8 cellular contexts compared by ENCODE assay signal in the genomic region with DNA sequence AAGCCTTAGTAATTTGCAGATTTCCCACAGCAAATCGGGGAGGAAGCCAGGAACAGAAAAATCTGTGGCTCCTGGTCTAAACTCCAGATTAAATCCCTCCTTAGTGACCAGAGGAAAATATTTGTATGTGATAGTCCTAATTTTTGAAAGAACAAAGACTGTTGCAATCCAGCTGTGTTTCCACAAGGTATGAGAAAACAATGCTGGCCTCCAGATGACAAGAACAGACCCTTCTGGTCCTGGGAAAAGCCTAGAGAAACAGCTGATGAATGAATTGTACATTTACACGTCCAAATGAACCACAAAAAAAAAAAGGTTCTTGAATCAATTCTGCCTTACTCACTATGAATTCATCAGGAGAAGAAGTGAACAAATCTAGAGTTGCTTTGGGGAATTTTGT.
DNase-seq lines count a peak whose midpoint lies in the region; ATAC-seq and TF ChIP-seq lines count a peak whose summit lies in the region.

No MANE protein-coding gene starts in this region.

- peak overlapping the region; percentile 97 for H3K27ac ChIP-seq in naive thymus-derived CD4-positive, alpha-beta T cell (ENCODE audit: low read depth, low read length)

- peaks cover 0 to 3% (median 0%) of the 10 kb centered on the region in 5 donors for H3K27me3 Mint-ChIP-seq in naive thymus-derived CD4-positive, alpha-beta T cell

- CTCF ChIA-PET in naive thymus-derived CD4-positive, alpha-beta T cell (lab: Charles Lee), result interaction anchor here (0.9 to 4.3 kb wide), 10 partner anchors 13 to 352 kb away, joined by 3 to 32 read pairs (median 3); no protein-coding TSS in a partner anchor

- peaks cover 11 to 32% (median 17%) of the 10 kb centered on the region in 3 experiments for H3K36me3 ChIP-seq in naive thymus-derived CD4-positive, alpha-beta T cell (ENCODE audit: control insufficient read depth in 2 of 3, insufficient read depth in 3 of 3, low read length in 3 of 3)

- no peaks in the 10 kb centered on the region for H3K27me3 ChIP-seq in naive thymus-derived CD4-positive, alpha-beta T cell (ENCODE audit: control insufficient read depth in 2 of 2, insufficient read depth in 2 of 2, low read length in 2 of 2)

- peaks cover 41 to 61% (median 58%) of the 10 kb centered on the region in 7 donors for H3K4me1 Mint-ChIP-seq in naive thymus-derived CD4-positive, alpha-beta T cell

- peaks cover 0 to 4% (median 0%) of the 10 kb centered on the region in 11 donors for H3K9me3 Mint-ChIP-seq in naive thymus-derived CD4-positive, alpha-beta T cell

- no peak for ATAC-seq in naive thymus-derived CD4-positive, alpha-beta T cell

- TF ChIP-seq CTCF in choroid plexus epithelial cell (conservative IDR thresholded peaks at IDR 0.05; ENCODE audit: low read depth, low read length), result no peak

- DNase-seq in AG20443 (ENCODE audit: low spot score) (peak; percentile 25), M059J (ENCODE audit: low read depth) (peak; percentile 70), choroid plexus epithelial cell (ENCODE audit: low read depth) (peak; percentile 69), NCI-H1417 treated with DMSO at 0.1 percent for 48 hours (lab: John Stamatoyannopoulos, UW) (no peak), SHP77 (lab: John Stamatoyannopoulos, UW) (no peak)
- DNase-seq in naive thymus-derived CD4-positive, alpha-beta T cell, result no peak
- DNase-seq in stimulated activated CD4-positive, alpha-beta T cell treated with anti-CD3 and anti-CD28 coated beads, Interleukin-4, amount 100 ng/mL, for 4 hours, result no peak
- no peak for DNase-seq in activated CD4-positive, alpha-beta T cell treated with anti-CD3 and anti-CD28 coated beads for 1 hour

- POLR2A ChIA-PET in naive thymus-derived CD4-positive, alpha-beta T cell (lab: Charles Lee), result interaction anchor here (0.7 to 30.8 kb wide), 25 partner anchors 9 to 484 kb away, joined by 3 to 691 read pairs (median 6); no protein-coding TSS in a partner anchor

- peaks cover 15 to 32% (median 27%) of the 10 kb centered on the region in 5 donors for H3K36me3 Mint-ChIP-seq in naive thymus-derived CD4-positive, alpha-beta T cell

- H3K4me3 ChIP-seq in choroid plexus epithelial cell (ENCODE audit: low read depth, low read length), result no peak overlapping the region
- H3K4me3 ChIP-seq in naive thymus-derived CD4-positive, alpha-beta T cell (ENCODE audit: low read length), result peak overlapping the region; percentile 96

- H3K27ac Mint-ChIP-seq in naive thymus-derived CD4-positive, alpha-beta T cell, result peak overlapping the region; percentile 94 to 99 (median 97)

- intact Hi-C loops in naive thymus-derived CD4-positive, alpha-beta T cell (cut with micrococcal nuclease), result loop anchor here (2.0 to 10.0 kb wide), 8 partner anchors 15 to 309 kb away; partner anchors contain the start of gene FLI1 (in 2 of the 2)

- peak overlapping the region; percentile 94 to 100 (median 98) for H3K4me3 Mint-ChIP-seq in naive thymus-derived CD4-positive, alpha-beta T cell

- H3K4me1 ChIP-seq in naive thymus-derived CD4-positive, alpha-beta T cell (ENCODE audit: control insufficient read depth in 2 of 2, insufficient read depth in 2 of 2, low read length in 2 of 2), result peaks cover 49 to 56% of the 10 kb centered on the region in 2 donors

- H3K9me3 ChIP-seq in naive thymus-derived CD4-positive, alpha-beta T cell (ENCODE audit: control insufficient read depth in 2 of 3, low read length in 3 of 3), result no peaks in the 10 kb centered on the region

Comparison
In these comparisons a context has a peak if more than half of its experiments do, and no peak if none do; other contexts are left out.
1. DNase-seq: peak in AG20443 (single experiment), M059J (single experiment) and choroid plexus epithelial cell (single experiment); none in naive thymus-derived CD4-positive, alpha-beta T cell (0 of 9), stimulated activated CD4-positive, alpha-beta T cell treated with anti-CD3 and anti-CD28 coated beads, Interleukin-4, amount 100 ng/mL, for 4 hours (0 of 2), NCI-H1417 treated with DMSO at 0.1 percent for 48 hours (single experiment), SHP77 (0 of 2) and activated CD4-positive, alpha-beta T cell treated with anti-CD3 and anti-CD28 coated beads for 1 hour (single experiment).